9 cellular contexts compared by ENCODE assay signal in genomic region chr9:113187935-113188595, GRCh38. TPM values are rescaled to one million over a fixed set of nuclear protein-coding genes. Genes with fewer than 3 reads are reported as not detected.
DNase-seq lines count a peak whose midpoint lies in the region; ATAC-seq and TF ChIP-seq lines count a peak whose summit lies in the region.
"Had no signal": no experiment of that assay in that cellular context is flagged by ENCODE, and none has a peak within 500 bp of the region (broad histone marks: within the 10 kb centered on the region; RNA-seq: fewer than 3 reads in every experiment).

No MANE protein-coding gene starts in this region.

- H3K27me3 ChIP-seq in RWPE2 (ENCODE audit: insufficient read depth, poor library complexity, severe bottlenecking): no peaks in the 10 kb centered on the region

- no peaks in the 10 kb centered on the region for H3K27me3 Mint-ChIP-seq in osteocyte (ENCODE audit: unreplicated experiment)
- H3K27me3 Mint-ChIP-seq: memory B cell had no signal

- peak overlapping the region; percentile 85 for H3K27ac Mint-ChIP-seq in osteocyte (ENCODE audit: unreplicated experiment)
- H3K27ac Mint-ChIP-seq: memory B cell had no signal

- peaks cover 24% of the 10 kb centered on the region for H3K4me1 ChIP-seq in RWPE2 (ENCODE audit: insufficient read depth, poor library complexity, severe bottlenecking)

- peak; percentile 99 for ATAC-seq in RWPE2 (ENCODE audit: low read depth)
- ATAC-seq in HG02610 (IDR thresholded peaks at IDR 0.05; ENCODE audit: unreplicated experiment): no peak
- ATAC-seq in GM21447 (IDR thresholded peaks at IDR 0.05; ENCODE audit: unreplicated experiment): no peak
- ATAC-seq in HG02852 (IDR thresholded peaks at IDR 0.05; ENCODE audit: unreplicated experiment): no peak

- H3K36me3 Mint-ChIP-seq in osteocyte (ENCODE audit: unreplicated experiment): peaks cover 49% of the 10 kb centered on the region

- no peak overlapping the region for H3K4me3 Mint-ChIP-seq in osteocyte (ENCODE audit: unreplicated experiment)
- H3K4me3 Mint-ChIP-seq: memory B cell had no signal

- H3K36me3 ChIP-seq in RWPE2 (ENCODE audit: low read depth): peaks cover 69% of the 10 kb centered on the region

- peak overlapping the region; percentile 81 for H3K27ac ChIP-seq in RWPE2 (ENCODE audit: poor library complexity, severe bottlenecking)

- no peak overlapping the region for H3K4me3 ChIP-seq in RWPE2 (ENCODE audit: severe bottlenecking)
- peak overlapping the region; percentile 52 for H3K4me3 ChIP-seq in fibroblast of the aortic adventitia (ENCODE audit: low read depth, low read length)

- TF ChIP-seq CTCF in RWPE2 (IDR thresholded peaks at IDR 0.05; ENCODE audit: poor library complexity, severe bottlenecking): no peak
- no peak for TF ChIP-seq CTCF in fibroblast of the aortic adventitia (IDR thresholded peaks at IDR 0.05; ENCODE audit: insufficient read depth, low read length)
- no peak for TF ChIP-seq CTCF in osteocyte (IDR thresholded peaks at IDR 0.05)

- peaks cover 10% of the 10 kb centered on the region for H3K4me1 Mint-ChIP-seq in osteocyte (ENCODE audit: unreplicated experiment)
- H3K4me1 Mint-ChIP-seq: memory B cell had no signal

- H3K9me3 Mint-ChIP-seq in osteocyte (ENCODE audit: unreplicated experiment): no peaks in the 10 kb centered on the region
- H3K9me3 Mint-ChIP-seq: memory B cell had no signal

- DNase-seq in Daoy (ENCODE audit: low read depth): peak; percentile 91
- peak; percentile 66 for DNase-seq in RWPE2 (ENCODE audit: low spot score)
- DNase-seq in fibroblast of the aortic adventitia (ENCODE audit: low read depth): peak; percentile 94
- DNase-seq in osteocyte (ENCODE audit: extremely low spot score, unreplicated experiment): no peak
- DNase-seq in NCI-H69 (lab: John Stamatoyannopoulos, UW): no peak

- no peaks in the 10 kb centered on the region for H3K9me3 ChIP-seq in RWPE2 (ENCODE audit: severe bottlenecking)

RNA-seq across cellular contexts. Expression of gene FKBP15, which starts 33.0 kb away (rescaled TPM):
- 19.9 and 24.1 TPM in 2 replicates for total RNA-seq in Daoy (2014; rRNA removed; shearing (Covaris generic))
- total RNA-seq in fibroblast of the aortic adventitia (ENCODE audit: low replicate concordance) (10.5 and 27.7 TPM in 2 replicates), osteocyte (30.8 and 31.9 TPM in 2 replicates)

RNA-seq across cellular contexts. Expression of gene SLC31A1, which starts 33.3 kb away (rescaled TPM):
- total RNA-seq in Daoy (2014; rRNA removed; shearing (Covaris generic)): 12.0 and 13.4 TPM in 2 replicates
- 15.2 and 32.9 TPM in 2 replicates for total RNA-seq in fibroblast of the aortic adventitia (ENCODE audit: low replicate concordance)
- total RNA-seq in osteocyte: 22.1 and 22.4 TPM in 2 replicates

RNA-seq across cellular contexts. Expression of gene SLC31A2, which starts 37.3 kb away (rescaled TPM):
- total RNA-seq in Daoy (2014; rRNA removed; shearing (Covaris generic)): 6.9 and 8.3 TPM in 2 replicates
- total RNA-seq in fibroblast of the aortic adventitia (ENCODE audit: low replicate concordance) (7.0 and 8.0 TPM in 2 replicates), osteocyte (3.3 and 3.9 TPM in 2 replicates)

Comparison
In these comparisons a context has a peak if more than half of its experiments do, and no peak if none do; other contexts are left out.
1. DNase-seq: peak in Daoy (single experiment), RWPE2 (single experiment) and fibroblast of the aortic adventitia (single experiment); none in osteocyte (single experiment) and NCI-H69 (single experiment).